In genomic region chr16:67833418-67834241, GRCh38 we compare ENCODE assay signal across 8 cellular contexts. TPM values are rescaled to one million over a fixed set of nuclear protein-coding genes. Genes with fewer than 3 reads are reported as not detected.
DNase-seq lines count a peak whose midpoint lies in the region; ATAC-seq and TF ChIP-seq lines count a peak whose summit lies in the region.

No MANE protein-coding gene starts in this region.

- peak overlapping the region; percentile 80 for H3K9ac ChIP-seq in SK-N-MC (ENCODE audit: insufficient read length)

- DNase-seq in GM10248 (ENCODE audit: extremely low spot score) (peak; percentile 98), NB4 (ENCODE audit: low read depth) (peak; percentile 95), SK-N-MC (ENCODE audit: low read depth, low spot score) (no peak), glutamatergic neuron (peak; percentile 98), osteocyte (ENCODE audit: extremely low spot score, unreplicated experiment) (peak; percentile 98)

- H3K27ac Mint-ChIP-seq in activated naive CD4-positive, alpha-beta T cell treated with anti-CD3 and anti-CD28 coated beads, Interleukin-2, amount 50 U/mL, for 24 hours: peak overlapping the region; percentile 81
- H3K27ac Mint-ChIP-seq in glutamatergic neuron (ENCODE audit: unreplicated experiment) (peak overlapping the region; percentile 67), osteocyte (ENCODE audit: unreplicated experiment) (peak overlapping the region; percentile 68)

- under 1% methylated on average over 49 of the region's 49 CpGs for WGBS in thymus

- peak; percentile 85 for TF ChIP-seq POLR2A in NB4 (IDR thresholded peaks at IDR 0.05; ENCODE audit: extremely low read depth, insufficient read length)

- POLR2A ChIA-PET in GM10248 (lab: Yijun Ruan, JAX): interaction anchor here (0.6 to 1.0 kb wide), 2 partner anchors 10 to 17 kb away, joined by 3 read pairs; no protein-coding TSS in a partner anchor

- CTCF ChIA-PET in GM10248 (lab: Yijun Ruan, JAX): interaction anchor here (0.7 to 11.3 kb wide), 12 partner anchors 7 to 320 kb away, joined by 3 to 159 read pairs (median 4); no protein-coding TSS in a partner anchor

- H3K27me3 ChIP-seq in thymus (ENCODE audit: control insufficient read depth, insufficient read depth): no peaks in the 10 kb centered on the region

- peak overlapping the region; percentile 79 for H3K4me3 ChIP-seq in NB4 (ENCODE audit: low read depth, low read length)
- H3K4me3 ChIP-seq in SK-N-MC: peak overlapping the region; percentile 81
- H3K4me3 ChIP-seq in thymus (ENCODE audit: low read length): peak overlapping the region; percentile 86

- peak; percentile 94 for ATAC-seq in HG02571 (IDR thresholded peaks at IDR 0.05; ENCODE audit: unreplicated experiment)

- H3K36me3 Mint-ChIP-seq in activated naive CD4-positive, alpha-beta T cell treated with anti-CD3 and anti-CD28 coated beads, Interleukin-2, amount 50 U/mL, for 24 hours: peaks cover 3% of the 10 kb centered on the region
- peaks cover 5% of the 10 kb centered on the region for H3K36me3 Mint-ChIP-seq in glutamatergic neuron (ENCODE audit: unreplicated experiment)
- peaks cover 13% of the 10 kb centered on the region for H3K36me3 Mint-ChIP-seq in osteocyte (ENCODE audit: unreplicated experiment)

- no peaks in the 10 kb centered on the region for H3K9me3 Mint-ChIP-seq in activated naive CD4-positive, alpha-beta T cell treated with anti-CD3 and anti-CD28 coated beads, Interleukin-2, amount 50 U/mL, for 24 hours
- peaks cover 7% of the 10 kb centered on the region for H3K9me3 Mint-ChIP-seq in glutamatergic neuron (ENCODE audit: unreplicated experiment)
- no peaks in the 10 kb centered on the region for H3K9me3 Mint-ChIP-seq in osteocyte (ENCODE audit: unreplicated experiment)

- H3K9me3 ChIP-seq in SK-N-MC (ENCODE audit: low read depth, low read length) (no peaks in the 10 kb centered on the region), thymus (ENCODE audit: control insufficient read depth) (no peaks in the 10 kb centered on the region)

- TF ChIP-seq CTCF in GM10248 (IDR thresholded peaks at IDR 0.05; ENCODE audit: control extremely low read depth, extremely low read depth, low read depth, missing control alignments): no peak
- no peak for TF ChIP-seq CTCF in NB4 (IDR thresholded peaks at IDR 0.05; ENCODE audit: low read depth, low read length)
- no peak for TF ChIP-seq CTCF in glutamatergic neuron (IDR thresholded peaks at IDR 0.05; ENCODE audit: partially characterized antibody, unreplicated experiment)
- no peak for TF ChIP-seq CTCF in osteocyte (IDR thresholded peaks at IDR 0.05)

- peaks cover 10% of the 10 kb centered on the region for H3K4me1 Mint-ChIP-seq in activated naive CD4-positive, alpha-beta T cell treated with anti-CD3 and anti-CD28 coated beads, Interleukin-2, amount 50 U/mL, for 24 hours
- H3K4me1 Mint-ChIP-seq in glutamatergic neuron (ENCODE audit: low read depth, unreplicated experiment) (peaks cover 4% of the 10 kb centered on the region), osteocyte (ENCODE audit: unreplicated experiment) (peaks cover 10% of the 10 kb centered on the region)

- H3K4me3 Mint-ChIP-seq in activated naive CD4-positive, alpha-beta T cell treated with anti-CD3 and anti-CD28 coated beads, Interleukin-2, amount 50 U/mL, for 24 hours: peak overlapping the region; percentile 94
- peak overlapping the region; percentile 83 for H3K4me3 Mint-ChIP-seq in glutamatergic neuron (ENCODE audit: unreplicated experiment)
- peak overlapping the region; percentile 90 for H3K4me3 Mint-ChIP-seq in osteocyte (ENCODE audit: unreplicated experiment)

- no peak overlapping the region for H3K27ac ChIP-seq in SK-N-MC
- H3K27ac ChIP-seq in thymus (ENCODE audit: low read depth): peak overlapping the region; percentile 72

- H3K27me3 Mint-ChIP-seq in activated naive CD4-positive, alpha-beta T cell treated with anti-CD3 and anti-CD28 coated beads, Interleukin-2, amount 50 U/mL, for 24 hours: no peaks in the 10 kb centered on the region
- H3K27me3 Mint-ChIP-seq in glutamatergic neuron (ENCODE audit: unreplicated experiment): peaks cover 8% of the 10 kb centered on the region
- H3K27me3 Mint-ChIP-seq in osteocyte (ENCODE audit: unreplicated experiment): no peaks in the 10 kb centered on the region

- peaks cover 12% of the 10 kb centered on the region for H3K4me1 ChIP-seq in thymus (ENCODE audit: control insufficient read depth, insufficient read depth, low read length)

- H3K36me3 ChIP-seq in SK-N-MC (ENCODE audit: insufficient read depth, low read length) (no peaks in the 10 kb centered on the region), thymus (ENCODE audit: control insufficient read depth, insufficient read depth) (peaks cover 35% of the 10 kb centered on the region)

RNA-seq across cellular contexts. Expression of gene THAP11, which starts 8.5 kb away (rescaled TPM):
- total RNA-seq in glutamatergic neuron (ENCODE audit: unreplicated experiment): 23.1 TPM
- total RNA-seq in osteocyte: 29.5 and 30.0 TPM in 2 replicates
- 25.7 TPM for polyA plus RNA-seq in thymus

RNA-seq across cellular contexts. Expression of gene NUTF2, which starts 13.1 kb away (rescaled TPM):
- total RNA-seq in glutamatergic neuron (ENCODE audit: unreplicated experiment) (196 TPM), osteocyte (121 and 125 TPM in 2 replicates)
- 106 TPM for polyA plus RNA-seq in thymus

RNA-seq across cellular contexts. Expression of gene CENPT, which starts 13.9 kb away (rescaled TPM):
- 153 TPM for total RNA-seq in glutamatergic neuron (ENCODE audit: unreplicated experiment)
- 46.3 and 51.2 TPM in 2 replicates for total RNA-seq in osteocyte
- 101 TPM for polyA plus RNA-seq in thymus

RNA-seq across cellular contexts. Expression of gene TSNAXIP1, which starts 26.9 kb away (rescaled TPM):
- total RNA-seq in glutamatergic neuron (ENCODE audit: unreplicated experiment): 3.4 TPM
- 3.6 and 4.1 TPM in 2 replicates for total RNA-seq in osteocyte
- polyA plus RNA-seq in thymus: 2.0 TPM

RNA-seq across cellular contexts. Expression of gene RANBP10, which starts 27.3 kb away (rescaled TPM):
- total RNA-seq in glutamatergic neuron (ENCODE audit: unreplicated experiment) (32.0 TPM), osteocyte (18.9 and 19.5 TPM in 2 replicates)
- polyA plus RNA-seq in thymus: 10.7 TPM
